Comparison of ENCODE assay signal across 8 cellular contexts in genomic region chr1:109620396-109620817, GRCh38. TPM values are rescaled to one million over a fixed set of nuclear protein-coding genes. Genes with fewer than 3 reads are reported as not detected.
DNase-seq lines count a peak whose midpoint lies in the region; ATAC-seq, FAIRE-seq and TF ChIP-seq lines count a peak whose summit lies in the region.

No MANE protein-coding gene starts in this region.

- H3K27ac ChIP-seq in AG04450 (ENCODE audit: low read depth, low read length) (peak overlapping the region; percentile 97), PC-9 (peak overlapping the region; percentile 49), tibial nerve (peak overlapping the region; percentile 80 to 90 (median 85))

- BruUV-seq in PC-9 (replicated peaks; lab: Mats Ljungman, UMichigan) = no TSS peak

- H3F3A ChIP-seq in PC-9 (ENCODE audit: insufficient read depth, low read depth) = peaks cover 44% of the 10 kb centered on the region

- no peak for TF ChIP-seq EP300 in tibial nerve (IDR thresholded peaks at IDR 0.05)

- intact Hi-C loops in PC-9 (cut with micrococcal nuclease; ENCODE audit: unreplicated experiment) = loop anchor here (5.0 kb wide), 1 partner anchor 73 kb away; the partner anchor contains the start of gene GNAI3

- H3K4me1 ChIP-seq in PC-9 (replicated peaks; ENCODE audit: insufficient read depth) (peaks cover 42% of the 10 kb centered on the region), tibial nerve (peaks cover 0 to 76% (median 42%) of the 10 kb centered on the region in 4 donors)

- H2AFZ ChIP-seq in PC-9 = peak overlapping the region; percentile 97

- peaks cover 63% of the 10 kb centered on the region for H3K79me2 ChIP-seq in PC-9 (ENCODE audit: low read depth)

- DNase-seq in AG04450 (ENCODE audit: low read depth, low spot score) = no peak
- peak; percentile 45 to 47 for DNase-seq in PC-9
- peak; percentile 65 for DNase-seq in ecto neural progenitor cell (ENCODE audit: low spot score)
- DNase-seq in lung microvascular endothelial cell (ENCODE audit: low read depth in 2 of 2) = peak; percentile 48 to 58
- DNase-seq in tibial nerve (ENCODE audit: low spot score in 2 of 2) = no peak
- no peak for DNase-seq in GM19239 (ENCODE audit: insufficient read length, low spot score)

- H3K9me2 ChIP-seq in PC-9 (ENCODE audit: insufficient read depth) = no peaks in the 10 kb centered on the region

- no peaks in the 10 kb centered on the region for H3K27me3 ChIP-seq in AG04450 (ENCODE audit: control insufficient read depth, insufficient read depth, low read length)
- no peaks in the 10 kb centered on the region for H3K27me3 ChIP-seq in PC-9 (ENCODE audit: insufficient read depth, low read depth)
- no peaks in the 10 kb centered on the region for H3K27me3 ChIP-seq in tibial nerve

- no peaks in the 10 kb centered on the region for H3K36me3 ChIP-seq in PC-9 (ENCODE audit: low read depth)
- peaks cover 0 to 2% (median 0%) of the 10 kb centered on the region in 3 donors for H3K36me3 ChIP-seq in tibial nerve

- FAIRE-seq in GM19239 (lab: Jason Lieb, UNC) = no peak

- no peak for TF ChIP-seq POLR2A in tibial nerve (IDR thresholded peaks at IDR 0.05)

- H4K20me1 ChIP-seq in PC-9 (ENCODE audit: insufficient read depth) = peaks cover 32% of the 10 kb centered on the region

- no peaks in the 10 kb centered on the region; the same call in 1 of the 2 replicates for H3K9me3 ChIP-seq in AG04450 (ENCODE audit: control insufficient read depth, insufficient read depth, low read length)
- no peaks in the 10 kb centered on the region for H3K9me3 ChIP-seq in PC-9 (ENCODE audit: insufficient read depth, low read depth)
- no peaks in the 10 kb centered on the region for H3K9me3 ChIP-seq in tibial nerve

- H3K4me2 ChIP-seq in PC-9 = peak overlapping the region; percentile 95

- H3K4me3 ChIP-seq in AG04450 (ENCODE audit: low read depth, low read length) (peak overlapping the region; percentile 95), PC-9 (peak overlapping the region; percentile 78), tibial nerve (peak overlapping the region; percentile 64 to 76 (median 66))

- POLR2A ChIA-PET in AG04450 (lab: Yijun Ruan, JAX) = interaction anchor here (0.6 to 2.3 kb wide), 4 partner anchors 10 to 291 kb away, joined by 3 to 24 read pairs (median 4); partner anchors contain the start of gene GNAI3
- POLR2A ChIA-PET in PC-9 (lab: Charles Lee; ENCODE audit: unreplicated experiment) = interaction anchor here (0.6 to 0.9 kb wide), 2 partner anchors 45 to 72 kb away, joined by 4 to 5 read pairs; partner anchors contain the start of gene GNAI3

- ATAC-seq in GM18511 (IDR thresholded peaks at IDR 0.05; ENCODE audit: unreplicated experiment) (peak; percentile 6), GM19351 (IDR thresholded peaks at IDR 0.05; ENCODE audit: unreplicated experiment) (no peak)

- TF ChIP-seq CTCF in AG04450 (IDR thresholded peaks at IDR 0.05; ENCODE audit: low read depth, low read length) = no peak
- TF ChIP-seq CTCF in PC-9 (conservative IDR thresholded peaks at IDR 0.05) = no peak
- no peak for TF ChIP-seq CTCF in tibial nerve (IDR thresholded peaks at IDR 0.05)

- 0% methylated on average over 10 of the region's 10 CpGs for WGBS in tibial nerve, 2 donors

- CTCF ChIA-PET in AG04450 (lab: Charles Lee) (interaction anchor here (1.3 to 3.2 kb wide), 4 partner anchors 10 to 74 kb away, joined by 4 to 12 read pairs (median 7); no protein-coding TSS in a partner anchor), PC-9 (lab: Charles Lee) (interaction anchor here (1.5 kb wide), 1 partner anchor 72 kb away, joined by 3 read pairs; the partner anchor contains the start of gene GNAI3)

RNA-seq across cellular contexts. Expression of gene AMPD2, which starts 0.8 kb away (rescaled TPM):
- 35.4 and 54.2 TPM in 2 replicates for polyA plus RNA-seq in AG04450 (2011; rRNA removed)
- 75.4 and 97.7 TPM in 2 replicates for polyA minus RNA-seq in AG04450 (2011; rRNA and poly(A)+ RNA removed)
- total RNA-seq in PC-9 (2021) (66.7 and 78.6 TPM in 2 replicates), lung microvascular endothelial cell (25.3 and 26.8 TPM in 2 replicates), tibial nerve (100 to 1,000 TPM in 2 of 4 donors, 10 to 100 TPM in 2; 70.6 to 113 (median 94.7) TPM)

RNA-seq across cellular contexts. Expression of gene GNAT2, which starts 1.0 kb away (rescaled TPM):
- 0.06 TPM in 1 of 2 replicates, not detected in the other for polyA plus RNA-seq in AG04450 (2011; rRNA removed)
- polyA minus RNA-seq in AG04450 (2011; rRNA and poly(A)+ RNA removed) = 0.26 and 0.41 TPM in 2 replicates
- 0.52 and 0.63 TPM in 2 replicates for total RNA-seq in PC-9 (2021)
- under 0.01 and 0.22 TPM in 2 replicates for total RNA-seq in lung microvascular endothelial cell
- not detected for total RNA-seq in tibial nerve

RNA-seq across cellular contexts. Expression of gene GSTM4, which starts 35.5 kb away (rescaled TPM):
- polyA plus RNA-seq in AG04450 (2011; rRNA removed) = 62.6 and 64.1 TPM in 2 replicates
- 26.5 and 27.6 TPM in 2 replicates for polyA minus RNA-seq in AG04450 (2011; rRNA and poly(A)+ RNA removed)
- 38.8 and 52.0 TPM in 2 replicates for total RNA-seq in PC-9 (2021)
- 0.40 and 0.65 TPM in 2 replicates for total RNA-seq in lung microvascular endothelial cell
- 10 to 100 TPM; 16.3 to 47.0 (median 35.2) TPM for total RNA-seq in tibial nerve

RNA-seq across cellular contexts. Expression of gene GSTM2, which starts 47.5 kb away (rescaled TPM):
- 90.2 and 93.8 TPM in 2 replicates for polyA plus RNA-seq in AG04450 (2011; rRNA removed)
- 43.4 and 43.6 TPM in 2 replicates for polyA minus RNA-seq in AG04450 (2011; rRNA and poly(A)+ RNA removed)
- total RNA-seq in PC-9 (2021) (9.3 and 10.2 TPM in 2 replicates), lung microvascular endothelial cell (0.87 and 1.4 TPM in 2 replicates), tibial nerve (100 to 1,000 TPM in 2 of 4 donors, 10 to 100 TPM in 2; 87.1 to 120 (median 103) TPM)

Comparison
In these comparisons a context has a peak if more than half of its experiments do, and no peak if none do; other contexts are left out.
1. DNase-seq: peak in PC-9 (2 of 2), ecto neural progenitor cell (single experiment) and lung microvascular endothelial cell (2 of 2); none in AG04450 (single experiment), tibial nerve (0 of 2) and GM19239 (single experiment).
2. RNA of gene GSTM4, which starts 35.5 kb away (total RNA-seq): 38.8 to 52.0 TPM in PC-9 and 16.3 to 47.0 TPM in tibial nerve; 0.40 to 0.65 TPM in lung microvascular endothelial cell; every median in the first group is over 10 times any median in the second.
3. Peak in every context shown above with its lines, with median percentiles within 50 percentile points of each other: H3K27ac ChIP-seq and H3K4me3 ChIP-seq.